Comparison of ENCODE assay signal across 1 cellular context in genomic region chr2:84940088-84940470, GRCh38.
TF ChIP-seq lines count a peak whose summit lies in the region.

No MANE protein-coding gene starts in this region.

TF ChIP-seq in HepG2, 621 proteins besides CTCF, POLR2A, EP300 and RAD21:
- TF ChIP-seq ATF2 (CRISPR knock-in tag; IDR thresholded peaks at IDR 0.05) (no peak), MAF1 (CRISPR knock-in tag; IDR thresholded peaks at IDR 0.05; ENCODE audit: borderline replicate concordance) (no peak), ZNF572 (CRISPR knock-in tag; IDR thresholded peaks at IDR 0.05) (no peak), ZNF124 (CRISPR knock-in tag; IDR thresholded peaks at IDR 0.05) (no peak), ZNF468 (CRISPR knock-in tag; IDR thresholded peaks at IDR 0.05) (no peak), U2AF2 (IDR thresholded peaks at IDR 0.05; ENCODE audit: low read depth, low read length) (no peak), ZNF496 (CRISPR knock-in tag; IDR thresholded peaks at IDR 0.05; ENCODE audit: insufficient replicate concordance) (no peak), SCMH1 (CRISPR knock-in tag; IDR thresholded peaks at IDR 0.05; ENCODE audit: borderline replicate concordance) (no peak), ZNF335 (CRISPR knock-in tag; IDR thresholded peaks at IDR 0.05) (no peak), ZFP36L1 (CRISPR knock-in tag; IDR thresholded peaks at IDR 0.05) (no peak), HMGXB4 (CRISPR knock-in tag; IDR thresholded peaks at IDR 0.05; ENCODE audit: borderline replicate concordance in 1 of 2, low read depth in 1 of 2) (no peak), ZFP41 (CRISPR knock-in tag; IDR thresholded peaks at IDR 0.05; ENCODE audit: borderline replicate concordance) (no peak), PTBP1 (IDR thresholded peaks at IDR 0.05; ENCODE audit: low read depth, low read length, poor library complexity, severe bottlenecking) (no peak), SMC3 (IDR thresholded peaks at IDR 0.05; ENCODE audit: low read length) (no peak), ZNF605 (CRISPR knock-in tag; IDR thresholded peaks at IDR 0.05) (no peak), TBL1XR1 (IDR thresholded peaks at IDR 0.05; ENCODE audit: borderline replicate concordance, low read length, partially characterized antibody) (no peak), ZBTB20 (CRISPR knock-in tag; IDR thresholded peaks at IDR 0.05; ENCODE audit: borderline replicate concordance, low read depth) (no peak), ZNF207 (IDR thresholded peaks at IDR 0.05; ENCODE audit: borderline replicate concordance) (no peak)
- TF ChIP-seq, protein P1, sequence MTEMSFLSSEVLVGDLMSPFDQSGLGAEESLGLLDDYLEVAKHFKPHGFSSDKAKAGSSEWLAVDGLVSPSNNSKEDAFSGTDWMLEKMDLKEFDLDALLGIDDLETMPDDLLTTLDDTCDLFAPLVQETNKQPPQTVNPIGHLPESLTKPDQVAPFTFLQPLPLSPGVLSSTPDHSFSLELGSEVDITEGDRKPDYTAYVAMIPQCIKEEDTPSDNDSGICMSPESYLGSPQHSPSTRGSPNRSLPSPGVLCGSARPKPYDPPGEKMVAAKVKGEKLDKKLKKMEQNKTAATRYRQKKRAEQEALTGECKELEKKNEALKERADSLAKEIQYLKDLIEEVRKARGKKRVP (CRISPR knock-in tag; IDR thresholded peaks at IDR 0.05): no peak
